15 cellular contexts compared by ENCODE assay signal in genomic region chr5:178312900-178313299, GRCh38.
DNase-seq lines count a peak whose midpoint lies in the region; ATAC-seq and TF ChIP-seq lines count a peak whose summit lies in the region.
"Had no signal": no experiment of that assay in that cellular context is flagged by ENCODE, and none has a peak within 500 bp of the region (broad histone marks: within the 10 kb centered on the region; RNA-seq: fewer than 3 reads in every experiment).

No MANE protein-coding gene starts in this region.

- in situ Hi-C loops in GM13977 (cut with MboI; ENCODE audit: low pct_unique_long_range_greater_than_20kb, low sequenced_read_pairs, unreplicated experiment): no loop called here

- intact Hi-C loops in mucosa of descending colon (cut with DNase I, micrococcal nuclease): no loop called here

- no peak overlapping the region for H3K4me3 ChIP-seq in Peyer's patch
- no peak overlapping the region for H3K4me3 ChIP-seq in mucosa of descending colon

- H3K36me3 ChIP-seq in Peyer's patch (no peaks in the 10 kb centered on the region), mucosa of descending colon (ENCODE audit: low read depth) (no peaks in the 10 kb centered on the region)

- no peaks in the 10 kb centered on the region for H3K4me1 ChIP-seq in Peyer's patch
- no peaks in the 10 kb centered on the region for H3K4me1 ChIP-seq in mucosa of descending colon (ENCODE audit: low read depth)

- peak overlapping the region in 1 of 4 donors; percentile 53 for H3K27ac ChIP-seq in Peyer's patch
- H3K27ac ChIP-seq in epithelial cell of prostate: peak overlapping the region; percentile 55

- no peaks in the 10 kb centered on the region for H3K9me3 ChIP-seq in Peyer's patch
- no peaks in the 10 kb centered on the region for H3K9me3 ChIP-seq in mucosa of descending colon

- TF ChIP-seq CTCF in Peyer's patch (IDR thresholded peaks at IDR 0.05) (no peak), mucosa of descending colon (IDR thresholded peaks at IDR 0.05) (no peak), GM13977 (IDR thresholded peaks at IDR 0.05; ENCODE audit: extremely low read depth, insufficient read depth, missing control alignments) (no peak)

- no peak for TF ChIP-seq POLR2A in Peyer's patch (IDR thresholded peaks at IDR 0.05)

- DNase-seq in GM04504 (ENCODE audit: low read depth) (peak; percentile 48), Peyer's patch (peak in 2 of 3 donors; percentile 34 to 55), epithelial cell of prostate (ENCODE audit: low read depth, low spot score) (peak; percentile 46), mucosa of descending colon (peak in 2 of 3 donors; percentile 24 to 57), GM13977 (ENCODE audit: low spot score) (no peak)
- no peak for DNase-seq in stimulated activated naive CD4-positive, alpha-beta T cell (lab: John Stamatoyannopoulos, UW)
- DNase-seq: activated T-cell treated with anti-CD3 and anti-CD28 coated beads, Interleukin-2, amount 50 U/mL, for 48 hours; DMS 273 treated with DMSO at 0.1 percent for 48 hours; HCEC 1CT; NCI-H2029 treated with DMSO at 0.1 percent for 48 hours; stimulated activated CD4-positive, alpha-beta T cell treated with anti-CD3 and anti-CD28 coated beads, Interleukin-4, amount 100 ng/mL, for 4 hours; stimulated activated naive CD8-positive, alpha-beta T cell treated with anti-CD3 and anti-CD28 coated beads, Interleukin-15, Interleukin-2, amounts not matched to agents 100 U/mL and 50 U/mL, for 24 hours; SW 1271 had no signal

- no peaks in the 10 kb centered on the region for H3K27me3 ChIP-seq in Peyer's patch

- ATAC-seq in mucosa of descending colon (peak; percentile 35), HG03097 (IDR thresholded peaks at IDR 0.05; ENCODE audit: low FRiP score, unreplicated experiment) (no peak), GM21381 (IDR thresholded peaks at IDR 0.05; ENCODE audit: unreplicated experiment) (no peak)
- ATAC-seq: stimulated activated naive CD8-positive, alpha-beta T cell treated with anti-CD3 and anti-CD28 coated beads, Interleukin-15, Interleukin-2, amounts not matched to agents 100 U/mL and 50 U/mL, for 24 hours had no signal

Comparison
In these comparisons a context has a peak if more than half of its experiments do, and no peak if none do; other contexts are left out.
1. DNase-seq: peak in GM04504 (single experiment), Peyer's patch (2 of 3), epithelial cell of prostate (single experiment) and mucosa of descending colon (2 of 3); none in GM13977 (single experiment) and stimulated activated naive CD4-positive, alpha-beta T cell (0 of 6).